21 cellular contexts compared by ENCODE assay signal in the genomic region with DNA sequence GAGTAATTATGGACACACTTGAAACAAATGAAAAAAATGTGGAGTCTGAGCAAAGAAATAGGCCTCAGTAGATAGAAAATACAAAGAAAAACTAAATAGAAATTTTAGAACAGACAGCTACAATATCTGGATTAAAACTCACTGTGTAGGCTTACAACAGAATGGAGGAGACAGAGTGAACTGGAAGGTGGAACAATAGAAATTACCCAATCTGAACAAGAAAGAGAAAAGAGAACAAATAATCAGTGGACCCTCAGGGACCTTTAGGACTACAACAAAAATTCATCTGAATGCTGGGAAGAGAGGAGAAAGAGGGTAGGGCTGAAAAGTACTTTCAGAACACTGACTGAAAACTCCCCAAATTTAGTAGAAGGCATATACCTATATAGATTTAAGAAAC.
"Had no signal": no experiment of that assay in that cellular context is flagged by ENCODE, and none has a peak within 500 bp of the region (broad histone marks: within the 10 kb centered on the region; RNA-seq: fewer than 3 reads in every experiment).

No MANE protein-coding gene starts in this region.

- H3K9me3 Mint-ChIP-seq: activated CD4-positive, alpha-beta memory T cell treated with anti-CD3 and anti-CD28 coated beads, Interleukin-2, amount 10 ng/mL, durations not matched to agents 7 days and 5 days had no signal

- H3K4me3 ChIP-seq: SJSA1 had no signal

- H3K4me1 ChIP-seq: SJSA1 had no signal

- H3K9me3 ChIP-seq: SJSA1 had no signal

- FAIRE-seq: RCC 7860 had no signal

- H3K27ac ChIP-seq: SJSA1 had no signal

- H3K27me3 ChIP-seq: SJSA1 had no signal

- H3K4me3 Mint-ChIP-seq: activated CD4-positive, alpha-beta memory T cell treated with anti-CD3 and anti-CD28 coated beads, Interleukin-2, amount 10 ng/mL, durations not matched to agents 7 days and 5 days; activated naive CD4-positive, alpha-beta T cell treated with anti-CD3 and anti-CD28 coated beads, Interleukin-2, amount 10 ng/mL, durations not matched to agents 7 days and 5 days; activated naive CD8-positive, alpha-beta T cell treated with anti-CD3 and anti-CD28 coated beads for 36 hours had no signal

- H3K36me3 ChIP-seq: SJSA1 had no signal

- H3K27ac Mint-ChIP-seq: activated CD4-positive, alpha-beta memory T cell treated with anti-CD3 and anti-CD28 coated beads, Interleukin-2, amount 10 ng/mL, durations not matched to agents 7 days and 5 days; activated naive CD4-positive, alpha-beta T cell treated with anti-CD3 and anti-CD28 coated beads, Interleukin-2, amount 10 ng/mL, durations not matched to agents 7 days and 5 days; activated naive CD8-positive, alpha-beta T cell treated with anti-CD3 and anti-CD28 coated beads for 36 hours; activated T-helper 2 cell treated with anti-CD3 and anti-CD28 coated beads, Interferon-gamma antibody, Interleukin-2, Interleukin-4, amounts not matched to agents 10 μg/mL and 5 μg/mL and 100 μg/mL, durations not matched to agents 14 hours and 24 hours and 36 hours had no signal

- H3K27me3 Mint-ChIP-seq: activated CD4-positive, alpha-beta memory T cell treated with anti-CD3 and anti-CD28 coated beads, Interleukin-2, amount 10 ng/mL, durations not matched to agents 7 days and 5 days; activated naive CD8-positive, alpha-beta T cell treated with anti-CD3 and anti-CD28 coated beads for 36 hours had no signal

- DNase-seq: activated CD4-positive, alpha-beta memory T cell treated with anti-CD3 and anti-CD28 coated beads, Interleukin-2, amount 10 ng/mL, durations not matched to agents 7 days and 5 days; activated CD4-positive, alpha-beta T cell treated with anti-CD3 and anti-CD28 coated beads, Interleukin-2, amount 50 U/mL, for 1 hour; activated CD4-positive, CD25-positive, alpha-beta regulatory T cell; activated gamma-delta T cell treated with Interleukin-2 at 50 U/mL for 16 hours; activated naive CD4-positive, alpha-beta T cell treated with anti-CD3 and anti-CD28 coated beads, Interleukin-2, amount 10 ng/mL, durations not matched to agents 7 days and 5 days; activated naive CD8-positive, alpha-beta T cell treated with anti-CD3 and anti-CD28 coated beads for 36 hours; activated T-cell treated with anti-CD3 and anti-CD28 coated beads for 4 hours; activated T-cell treated with anti-CD3 and anti-CD28 coated beads, Interleukin-2, amount 50 U/mL, for 48 hours; KG1; NCI-H1092; NCI-H1417 treated with DMSO at 0.1 percent for 48 hours; NCI-H1694; NCI-H2029; NCI-H2107; NCI-H510A treated with DMSO at 0.1 percent for 48 hours; PC-3; SHP77; SW 1271 had no signal
